2 cellular contexts compared by ENCODE assay signal in the genomic region with DNA sequence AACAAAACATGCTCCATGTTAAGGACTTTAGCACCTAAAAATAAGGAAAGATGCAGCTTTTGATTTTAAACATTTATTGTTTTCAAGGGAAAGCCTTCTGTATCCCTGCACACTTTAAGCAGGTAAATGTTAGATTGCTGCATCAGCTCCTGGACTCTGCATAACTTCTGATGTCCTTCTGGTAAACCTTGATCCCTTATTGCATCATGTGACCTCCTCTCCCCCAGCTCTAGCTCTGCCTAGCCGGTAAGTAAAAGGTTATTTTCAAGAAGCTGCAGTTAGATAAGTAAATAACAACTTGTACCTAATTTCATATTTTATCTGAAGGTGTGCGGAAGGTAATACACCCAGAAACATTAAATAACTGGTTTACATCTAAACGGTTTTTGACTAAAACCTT.
TF ChIP-seq lines count a peak whose summit lies in the region.

No MANE protein-coding gene starts in this region.

TF ChIP-seq in K562, 482 proteins besides CTCF, POLR2A, EP300 and RAD21:
- TF ChIP-seq CHD4 (IDR thresholded peaks at IDR 0.05; ENCODE audit: insufficient read depth, insufficient replicate concordance, low read depth, low read length, poor library complexity, severe bottlenecking) = no peak
- TF ChIP-seq CEBPG (CRISPR knock-in tag; IDR thresholded peaks at IDR 0.05) = no peak
- TF ChIP-seq CEBPG (tag; conservative IDR thresholded peaks at IDR 0.05 in 1 of 2, IDR thresholded peaks at IDR 0.05 in 1 of 2) = peak; percentile 44 to 74; a peak in 2 of 4 replicates
- no peak for TF ChIP-seq KDM4B (IDR thresholded peaks at IDR 0.05; ENCODE audit: borderline replicate concordance in 2 of 2, low read depth in 1 of 2)
- TF ChIP-seq, protein P1, sequence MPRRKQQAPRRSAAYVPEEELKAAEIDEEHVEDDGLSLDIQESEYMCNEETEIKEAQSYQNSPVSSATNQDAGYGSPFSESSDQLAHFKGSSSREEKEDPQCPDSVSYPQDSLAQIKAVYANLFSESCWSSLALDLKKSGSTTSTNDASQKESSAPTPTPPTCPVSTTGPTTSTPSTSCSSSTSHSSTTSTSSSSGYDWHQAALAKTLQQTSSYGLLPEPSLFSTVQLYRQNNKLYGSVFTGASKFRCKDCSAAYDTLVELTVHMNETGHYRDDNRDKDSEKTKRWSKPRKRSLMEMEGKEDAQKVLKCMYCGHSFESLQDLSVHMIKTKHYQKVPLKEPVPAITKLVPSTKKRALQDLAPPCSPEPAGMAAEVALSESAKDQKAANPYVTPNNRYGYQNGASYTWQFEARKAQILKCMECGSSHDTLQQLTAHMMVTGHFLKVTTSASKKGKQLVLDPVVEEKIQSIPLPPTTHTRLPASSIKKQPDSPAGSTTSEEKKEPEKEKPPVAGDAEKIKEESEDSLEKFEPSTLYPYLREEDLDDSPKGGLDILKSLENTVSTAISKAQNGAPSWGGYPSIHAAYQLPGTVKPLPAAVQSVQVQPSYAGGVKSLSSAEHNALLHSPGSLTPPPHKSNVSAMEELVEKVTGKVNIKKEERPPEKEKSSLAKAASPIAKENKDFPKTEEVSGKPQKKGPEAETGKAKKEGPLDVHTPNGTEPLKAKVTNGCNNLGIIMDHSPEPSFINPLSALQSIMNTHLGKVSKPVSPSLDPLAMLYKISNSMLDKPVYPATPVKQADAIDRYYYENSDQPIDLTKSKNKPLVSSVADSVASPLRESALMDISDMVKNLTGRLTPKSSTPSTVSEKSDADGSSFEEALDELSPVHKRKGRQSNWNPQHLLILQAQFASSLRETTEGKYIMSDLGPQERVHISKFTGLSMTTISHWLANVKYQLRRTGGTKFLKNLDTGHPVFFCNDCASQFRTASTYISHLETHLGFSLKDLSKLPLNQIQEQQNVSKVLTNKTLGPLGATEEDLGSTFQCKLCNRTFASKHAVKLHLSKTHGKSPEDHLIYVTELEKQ (CRISPR knock-in tag; IDR thresholded peaks at IDR 0.05) = no peak
- TF ChIP-seq MYNN (IDR thresholded peaks at IDR 0.05) = no peak
- no peak for TF ChIP-seq MYNN (CRISPR knock-in tag; IDR thresholded peaks at IDR 0.05)
- TF ChIP-seq RB1 (IDR thresholded peaks at IDR 0.05; ENCODE audit: low read depth) = no peak
- no peak for TF ChIP-seq TBL1XR1 (IDR thresholded peaks at IDR 0.05; ENCODE audit: low read length in 2 of 2)
- TF ChIP-seq, protein P2, sequence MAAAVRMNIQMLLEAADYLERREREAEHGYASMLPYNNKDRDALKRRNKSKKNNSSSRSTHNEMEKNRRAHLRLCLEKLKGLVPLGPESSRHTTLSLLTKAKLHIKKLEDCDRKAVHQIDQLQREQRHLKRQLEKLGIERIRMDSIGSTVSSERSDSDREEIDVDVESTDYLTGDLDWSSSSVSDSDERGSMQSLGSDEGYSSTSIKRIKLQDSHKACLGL (CRISPR knock-in tag; IDR thresholded peaks at IDR 0.05; ENCODE audit: borderline replicate concordance, poor library complexity, severe bottlenecking) = no peak
- no peak for TF ChIP-seq HDAC6 (IDR thresholded peaks at IDR 0.05; ENCODE audit: low read depth, low read length)
- TF ChIP-seq, protein P3, sequence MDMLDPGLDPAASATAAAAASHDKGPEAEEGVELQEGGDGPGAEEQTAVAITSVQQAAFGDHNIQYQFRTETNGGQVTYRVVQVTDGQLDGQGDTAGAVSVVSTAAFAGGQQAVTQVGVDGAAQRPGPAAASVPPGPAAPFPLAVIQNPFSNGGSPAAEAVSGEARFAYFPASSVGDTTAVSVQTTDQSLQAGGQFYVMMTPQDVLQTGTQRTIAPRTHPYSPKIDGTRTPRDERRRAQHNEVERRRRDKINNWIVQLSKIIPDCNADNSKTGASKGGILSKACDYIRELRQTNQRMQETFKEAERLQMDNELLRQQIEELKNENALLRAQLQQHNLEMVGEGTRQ (CRISPR knock-in tag; IDR thresholded peaks at IDR 0.05) = peak; percentile 48; the same call in 1 of the 2 replicates
- TF ChIP-seq THRAP3 (IDR thresholded peaks at IDR 0.05; ENCODE audit: borderline replicate concordance) = no peak
- TF ChIP-seq, protein P4, sequence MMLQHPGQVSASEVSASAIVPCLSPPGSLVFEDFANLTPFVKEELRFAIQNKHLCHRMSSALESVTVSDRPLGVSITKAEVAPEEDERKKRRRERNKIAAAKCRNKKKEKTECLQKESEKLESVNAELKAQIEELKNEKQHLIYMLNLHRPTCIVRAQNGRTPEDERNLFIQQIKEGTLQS (IDR thresholded peaks at IDR 0.05) = peak; percentile 28; the same call in 1 of the 2 replicates
- TF ChIP-seq, protein P4 (CRISPR knock-in tag; conservative IDR thresholded peaks at IDR 0.05) = no peak
- TF ChIP-seq ZNF311 (CRISPR knock-in tag; IDR thresholded peaks at IDR 0.05) = no peak
- TF ChIP-seq, protein P5, sequence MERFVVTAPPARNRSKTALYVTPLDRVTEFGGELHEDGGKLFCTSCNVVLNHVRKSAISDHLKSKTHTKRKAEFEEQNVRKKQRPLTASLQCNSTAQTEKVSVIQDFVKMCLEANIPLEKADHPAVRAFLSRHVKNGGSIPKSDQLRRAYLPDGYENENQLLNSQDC (CRISPR knock-in tag; IDR thresholded peaks at IDR 0.05) = no peak
- TF ChIP-seq ZNF253 (CRISPR knock-in tag; conservative IDR thresholded peaks at IDR 0.05) = no peak
- TF ChIP-seq MTA3 (IDR thresholded peaks at IDR 0.05; ENCODE audit: borderline replicate concordance) = no peak
- TF ChIP-seq MXI1 (IDR thresholded peaks at IDR 0.05; ENCODE audit: low read depth, low read length) = no peak
- TF ChIP-seq, protein P6, sequence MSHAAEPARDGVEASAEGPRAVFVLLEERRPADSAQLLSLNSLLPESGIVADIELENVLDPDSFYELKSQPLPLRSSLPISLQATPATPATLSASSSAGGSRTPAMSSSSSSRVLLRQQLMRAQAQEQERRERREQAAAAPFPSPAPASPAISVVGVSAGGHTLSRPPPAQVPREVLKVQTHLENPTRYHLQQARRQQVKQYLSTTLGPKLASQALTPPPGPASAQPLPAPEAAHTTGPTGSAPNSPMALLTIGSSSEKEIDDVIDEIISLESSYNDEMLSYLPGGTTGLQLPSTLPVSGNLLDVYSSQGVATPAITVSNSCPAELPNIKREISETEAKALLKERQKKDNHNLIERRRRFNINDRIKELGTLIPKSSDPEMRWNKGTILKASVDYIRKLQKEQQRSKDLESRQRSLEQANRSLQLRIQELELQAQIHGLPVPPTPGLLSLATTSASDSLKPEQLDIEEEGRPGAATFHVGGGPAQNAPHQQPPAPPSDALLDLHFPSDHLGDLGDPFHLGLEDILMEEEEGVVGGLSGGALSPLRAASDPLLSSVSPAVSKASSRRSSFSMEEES (CRISPR knock-in tag; IDR thresholded peaks at IDR 0.05) = peak; percentile 59
TF ChIP-seq in K562: peak in this region for 4.

TF ChIP-seq in HepG2, 621 proteins besides CTCF, POLR2A, EP300 and RAD21:
- TF ChIP-seq CEBPB (IDR thresholded peaks at IDR 0.05; ENCODE audit: borderline replicate concordance, low read depth, low read length) = peak; percentile 60; the same call in 1 of the 2 replicates
- TF ChIP-seq XRCC5 (optimal IDR thresholded peaks at IDR 0.05; ENCODE audit: low read length) = no peak
- peak; percentile 15; the same call in 1 of the 2 replicates for TF ChIP-seq HNF4A (CRISPR knock-in tag; IDR thresholded peaks at IDR 0.05)
- TF ChIP-seq, protein P7, sequence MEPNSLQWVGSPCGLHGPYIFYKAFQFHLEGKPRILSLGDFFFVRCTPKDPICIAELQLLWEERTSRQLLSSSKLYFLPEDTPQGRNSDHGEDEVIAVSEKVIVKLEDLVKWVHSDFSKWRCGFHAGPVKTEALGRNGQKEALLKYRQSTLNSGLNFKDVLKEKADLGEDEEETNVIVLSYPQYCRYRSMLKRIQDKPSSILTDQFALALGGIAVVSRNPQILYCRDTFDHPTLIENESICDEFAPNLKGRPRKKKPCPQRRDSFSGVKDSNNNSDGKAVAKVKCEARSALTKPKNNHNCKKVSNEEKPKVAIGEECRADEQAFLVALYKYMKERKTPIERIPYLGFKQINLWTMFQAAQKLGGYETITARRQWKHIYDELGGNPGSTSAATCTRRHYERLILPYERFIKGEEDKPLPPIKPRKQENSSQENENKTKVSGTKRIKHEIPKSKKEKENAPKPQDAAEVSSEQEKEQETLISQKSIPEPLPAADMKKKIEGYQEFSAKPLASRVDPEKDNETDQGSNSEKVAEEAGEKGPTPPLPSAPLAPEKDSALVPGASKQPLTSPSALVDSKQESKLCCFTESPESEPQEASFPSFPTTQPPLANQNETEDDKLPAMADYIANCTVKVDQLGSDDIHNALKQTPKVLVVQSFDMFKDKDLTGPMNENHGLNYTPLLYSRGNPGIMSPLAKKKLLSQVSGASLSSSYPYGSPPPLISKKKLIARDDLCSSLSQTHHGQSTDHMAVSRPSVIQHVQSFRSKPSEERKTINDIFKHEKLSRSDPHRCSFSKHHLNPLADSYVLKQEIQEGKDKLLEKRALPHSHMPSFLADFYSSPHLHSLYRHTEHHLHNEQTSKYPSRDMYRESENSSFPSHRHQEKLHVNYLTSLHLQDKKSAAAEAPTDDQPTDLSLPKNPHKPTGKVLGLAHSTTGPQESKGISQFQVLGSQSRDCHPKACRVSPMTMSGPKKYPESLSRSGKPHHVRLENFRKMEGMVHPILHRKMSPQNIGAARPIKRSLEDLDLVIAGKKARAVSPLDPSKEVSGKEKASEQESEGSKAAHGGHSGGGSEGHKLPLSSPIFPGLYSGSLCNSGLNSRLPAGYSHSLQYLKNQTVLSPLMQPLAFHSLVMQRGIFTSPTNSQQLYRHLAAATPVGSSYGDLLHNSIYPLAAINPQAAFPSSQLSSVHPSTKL (CRISPR knock-in tag; IDR thresholded peaks at IDR 0.05) = 0 out of 2 replicates have a peak, but pooled peaks have one; percentile 17
- TF ChIP-seq ZNF484 (CRISPR knock-in tag; IDR thresholded peaks at IDR 0.05; ENCODE audit: borderline replicate concordance, low read depth) = no peak
- TF ChIP-seq RARA (CRISPR knock-in tag; IDR thresholded peaks at IDR 0.05) = peak; percentile 36; the same call in 1 of the 2 replicates
- TF ChIP-seq HHEX (CRISPR knock-in tag; IDR thresholded peaks at IDR 0.05) = no peak
- TF ChIP-seq ZNF562 (CRISPR knock-in tag; IDR thresholded peaks at IDR 0.05; ENCODE audit: borderline replicate concordance) = no peak
- TF ChIP-seq ZNF850 (CRISPR knock-in tag; conservative IDR thresholded peaks at IDR 0.05) = no peak
- TF ChIP-seq CEBPG (CRISPR knock-in tag; IDR thresholded peaks at IDR 0.05) = peak; percentile 40
- TF ChIP-seq, protein P8, sequence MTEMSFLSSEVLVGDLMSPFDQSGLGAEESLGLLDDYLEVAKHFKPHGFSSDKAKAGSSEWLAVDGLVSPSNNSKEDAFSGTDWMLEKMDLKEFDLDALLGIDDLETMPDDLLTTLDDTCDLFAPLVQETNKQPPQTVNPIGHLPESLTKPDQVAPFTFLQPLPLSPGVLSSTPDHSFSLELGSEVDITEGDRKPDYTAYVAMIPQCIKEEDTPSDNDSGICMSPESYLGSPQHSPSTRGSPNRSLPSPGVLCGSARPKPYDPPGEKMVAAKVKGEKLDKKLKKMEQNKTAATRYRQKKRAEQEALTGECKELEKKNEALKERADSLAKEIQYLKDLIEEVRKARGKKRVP (CRISPR knock-in tag; IDR thresholded peaks at IDR 0.05) = peak in 1 of 2 experiments; percentile 75; a peak in 2 of 4 replicates
- no peak for TF ChIP-seq ZNF251 (CRISPR knock-in tag; IDR thresholded peaks at IDR 0.05)
- no peak for TF ChIP-seq ZSCAN9 (CRISPR knock-in tag; IDR thresholded peaks at IDR 0.05; ENCODE audit: borderline replicate concordance)
- TF ChIP-seq, protein P9, sequence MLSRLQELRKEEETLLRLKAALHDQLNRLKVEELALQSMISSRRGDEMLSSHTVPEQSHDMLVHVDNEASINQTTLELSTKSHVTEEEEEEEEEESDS (CRISPR knock-in tag; IDR thresholded peaks at IDR 0.05; ENCODE audit: borderline replicate concordance) = no peak
